ENCODE assay signal across 31 cellular contexts in genomic region chr12:27511723-27512045, GRCh38. TPM values are rescaled to one million over a fixed set of nuclear protein-coding genes. Genes with fewer than 3 reads are reported as not detected.
DNase-seq lines count a peak whose midpoint lies in the region; TF ChIP-seq lines count a peak whose summit lies in the region.
"Had no signal": no experiment of that assay in that cellular context is flagged by ENCODE, and none has a peak within 500 bp of the region (broad histone marks: within the 10 kb centered on the region; RNA-seq: fewer than 3 reads in every experiment).

No MANE protein-coding gene starts in this region.

- H3K4me3 ChIP-seq in GM23248 (no peak overlapping the region), mesenchymal stem cell (ENCODE audit: insufficient read depth in 1 of 2, low read depth in 1 of 2, low read length in 2 of 2) (no peak overlapping the region), sigmoid colon (no peak overlapping the region), prostate gland (no peak overlapping the region)
- H3K4me3 ChIP-seq: Peyer's patch, SJSA1, skin epidermis, transverse colon had no signal

- H2BK12ac ChIP-seq in mesenchymal stem cell (ENCODE audit: low read length in 2 of 2) = no peak overlapping the region

- peaks cover 2% of the 10 kb centered on the region for H3K9me3 Mint-ChIP-seq in chondrocyte (ENCODE audit: low read depth)
- H3K9me3 Mint-ChIP-seq: activated naive CD4-positive, alpha-beta T cell treated with anti-CD3 and anti-CD28 coated beads for 36 hours; endodermal cell; natural killer cell treated with Interleukin-12 subunit alpha and Interleukin-12 subunit beta and Interleukin-15 and Interleukin-18, amount 100 ng/mL, for 72 hours; stimulated activated effector memory CD8-positive, alpha-beta T cell treated with anti-CD3 and anti-CD28 coated beads, Interleukin-12 subunit alpha, Interleukin-12 subunit beta, amount 100 ng/mL, for 72 hours had no signal

- H3K36me3 ChIP-seq in GM23248 (ENCODE audit: low read depth) (no peaks in the 10 kb centered on the region), mesenchymal stem cell (ENCODE audit: control insufficient read depth in 1 of 2, insufficient read depth in 2 of 2, low read depth in 1 of 2, low read length in 2 of 2) (no peaks in the 10 kb centered on the region), sigmoid colon (no peaks in the 10 kb centered on the region), prostate gland (no peaks in the 10 kb centered on the region)
- H3K36me3 ChIP-seq: Peyer's patch, SJSA1, transverse colon had no signal

- DNase-seq in GM23248 = no peak
- DNase-seq in chondrocyte (ENCODE audit: low spot score) = no peak
- DNase-seq in mesenchymal stem cell = no peak
- no peak for DNase-seq in sigmoid colon
- DNase-seq in GM10248 (ENCODE audit: extremely low spot score) = no peak
- DNase-seq in SW 1271 (lab: John Stamatoyannopoulos, UW) = no peak
- DNase-seq in prostate gland (ENCODE audit: low spot score) = no peak
- DNase-seq in T1000 (lab: John Stamatoyannopoulos, UW) = no peak
- DNase-seq: ACHN; activated CD4-positive, alpha-beta T cell treated with anti-CD3 and anti-CD28 coated beads for 4 hours; activated naive CD4-positive, alpha-beta T cell treated with anti-CD3 and anti-CD28 coated beads for 36 hours; activated T-cell treated with anti-CD3 and anti-CD28 coated beads, Interleukin-2, amount 50 U/mL, for 48 hours; Calu3; cortex of kidney; EL; endodermal cell; KBM-7; mesendoderm; NCI-H1436 treated with DMSO at 0.1 percent for 48 hours; NCI-H2171; NCI-H524; Peyer's patch; posterior cingulate gyrus; stimulated activated CD4-positive, alpha-beta T cell treated with anti-CD3 and anti-CD28 coated beads, Interleukin-2, amount 100 ng/mL, for 24 hours; T-helper 17 cell; transverse colon had no signal

- H3K4me1 ChIP-seq in GM23248 (ENCODE audit: insufficient read depth) (peaks cover 8% of the 10 kb centered on the region), mesenchymal stem cell (ENCODE audit: control insufficient read depth, insufficient read depth, low read depth, low read length) (no peaks in the 10 kb centered on the region), sigmoid colon (peaks cover 0 to 13% (median 8%) of the 10 kb centered on the region in 4 donors), prostate gland (replicated peaks) (no peaks in the 10 kb centered on the region)
- H3K4me1 ChIP-seq: Peyer's patch, transverse colon had no signal

- no peak for TF ChIP-seq EP300 in sigmoid colon (IDR thresholded peaks at IDR 0.05)

- H2BK15ac ChIP-seq in mesenchymal stem cell (ENCODE audit: low read depth, poor library complexity, severe bottlenecking) = no peak overlapping the region

- no peak overlapping the region for H2BK120ac ChIP-seq in mesenchymal stem cell (ENCODE audit: low read depth, low read length)

- H2AK5ac ChIP-seq in mesenchymal stem cell (ENCODE audit: low read length, severe bottlenecking) = no peak overlapping the region

- no peak overlapping the region for H4K8ac ChIP-seq in mesenchymal stem cell (ENCODE audit: low read length)

- 55 to 66% methylated on average over 3 of the region's 3 CpGs for WGBS in GM23248 (ENCODE audit: low coverage in 1 of 2, low lambda C conversion rate in 2 of 2, missing lambda C conversion rate in 2 of 2), 2 experiments
- 100% methylated on average over 2 of the region's 3 CpGs for WGBS in mesenchymal stem cell
- 91 to 96% methylated on average over 3 of the region's 3 CpGs for WGBS in sigmoid colon, 2 donors
- WGBS in prostate gland = 46% methylated on average over 3 of the region's 3 CpGs

- TF ChIP-seq CTCF in chondrocyte (IDR thresholded peaks at IDR 0.05) (no peak), sigmoid colon (IDR thresholded peaks at IDR 0.05) (no peak), GM10248 (IDR thresholded peaks at IDR 0.05; ENCODE audit: control extremely low read depth, extremely low read depth, low read depth, missing control alignments) (no peak), prostate gland (IDR thresholded peaks at IDR 0.05) (no peak)

- no peak overlapping the region for H3K14ac ChIP-seq in mesenchymal stem cell (ENCODE audit: low read length in 2 of 2)

- H3K79me2 ChIP-seq in GM23248 (ENCODE audit: insufficient read depth) = no peaks in the 10 kb centered on the region

- no peaks in the 10 kb centered on the region for H3K79me1 ChIP-seq in mesenchymal stem cell (replicated peaks; ENCODE audit: low read length, poor library complexity, severe bottlenecking)

- H3K4me2 ChIP-seq in GM23248 (ENCODE audit: unreplicated experiment) (no peak overlapping the region), mesenchymal stem cell (ENCODE audit: low read length, poor library complexity, severe bottlenecking) (no peak overlapping the region)

- CTCF ChIA-PET in GM10248 (lab: Yijun Ruan, JAX) = no interaction called here

- intact Hi-C loops in sigmoid colon (cut with DNase I) (no loop called here), prostate gland (cut with DNase I) (no loop called here)

- no peaks in the 10 kb centered on the region for H3K27me3 Mint-ChIP-seq in chondrocyte (ENCODE audit: low read depth)

- H4K20me1 ChIP-seq in GM23248 (ENCODE audit: insufficient read depth) = no peaks in the 10 kb centered on the region

- H4K91ac ChIP-seq in mesenchymal stem cell (ENCODE audit: low read length) = no peak overlapping the region

- H3K23ac ChIP-seq in mesenchymal stem cell (ENCODE audit: low read length in 2 of 2) = no peak overlapping the region

- H3K9ac ChIP-seq in GM23248 (no peak overlapping the region), mesenchymal stem cell (ENCODE audit: low read length) (peak overlapping the region; percentile 23)

- POLR2A ChIA-PET in GM10248 (lab: Yijun Ruan, JAX) = no interaction called here

- H3K9me2 ChIP-seq in GM23248 (ENCODE audit: insufficient read depth) = no peaks in the 10 kb centered on the region

- no peak overlapping the region for H3K18ac ChIP-seq in mesenchymal stem cell (ENCODE audit: low read depth in 1 of 2, low read length in 2 of 2)

- no peaks in the 10 kb centered on the region for H3K9me3 ChIP-seq in GM23248 (ENCODE audit: low read depth)
- no peaks in the 10 kb centered on the region for H3K9me3 ChIP-seq in mesenchymal stem cell (ENCODE audit: control insufficient read depth, low read length)
- no peaks in the 10 kb centered on the region for H3K9me3 ChIP-seq in sigmoid colon
- H3K9me3 ChIP-seq in prostate gland = no peaks in the 10 kb centered on the region
- H3K9me3 ChIP-seq: Peyer's patch, transverse colon had no signal

- H3F3A ChIP-seq in GM23248 (ENCODE audit: insufficient read depth) = peaks cover 8% of the 10 kb centered on the region; the same call in 1 of the 2 replicates

- H2BK5ac ChIP-seq in mesenchymal stem cell (ENCODE audit: low read depth, low read length, poor library complexity, severe bottlenecking) = no peak overlapping the region

- TF ChIP-seq POLR2A in sigmoid colon (IDR thresholded peaks at IDR 0.05) (no peak), prostate gland (IDR thresholded peaks at IDR 0.05) (no peak)

- no peak overlapping the region for H3K4me3 Mint-ChIP-seq in chondrocyte (ENCODE audit: unreplicated experiment)
- H3K4me3 Mint-ChIP-seq: activated naive CD4-positive, alpha-beta T cell treated with anti-CD3 and anti-CD28 coated beads for 36 hours; endodermal cell; natural killer cell treated with Interleukin-12 subunit alpha and Interleukin-12 subunit beta and Interleukin-15 and Interleukin-18, amount 100 ng/mL, for 72 hours; stimulated activated effector memory CD8-positive, alpha-beta T cell treated with anti-CD3 and anti-CD28 coated beads, Interleukin-12 subunit alpha, Interleukin-12 subunit beta, amount 100 ng/mL, for 72 hours; T-helper 17 cell had no signal

- H3K36me3 Mint-ChIP-seq in chondrocyte (ENCODE audit: low read depth) = no peaks in the 10 kb centered on the region
- H3K36me3 Mint-ChIP-seq: natural killer cell treated with Interleukin-12 subunit alpha and Interleukin-12 subunit beta and Interleukin-15 and Interleukin-18, amount 100 ng/mL, for 72 hours; stimulated activated effector memory CD8-positive, alpha-beta T cell treated with anti-CD3 and anti-CD28 coated beads, Interleukin-12 subunit alpha, Interleukin-12 subunit beta, amount 100 ng/mL, for 72 hours had no signal

- H3K27ac ChIP-seq in GM23248 = no peak overlapping the region
- H3K27ac ChIP-seq in mesenchymal stem cell (ENCODE audit: low read length, poor library complexity, severe bottlenecking) = no peak overlapping the region
- H3K27ac ChIP-seq in sigmoid colon = peak overlapping the region in 3 of 4 donors; percentile 4 to 60 (median 47)
- H3K27ac ChIP-seq in prostate gland = no peak overlapping the region
- H3K27ac ChIP-seq: C4-2B, Peyer's patch, SJSA1 had no signal

- peak overlapping the region; percentile 9 for H3K27ac Mint-ChIP-seq in chondrocyte (ENCODE audit: unreplicated experiment)
- H3K27ac Mint-ChIP-seq: activated naive CD4-positive, alpha-beta T cell treated with anti-CD3 and anti-CD28 coated beads for 36 hours; endodermal cell; natural killer cell treated with Interleukin-12 subunit alpha and Interleukin-12 subunit beta and Interleukin-15 and Interleukin-18, amount 100 ng/mL, for 72 hours; stimulated activated effector memory CD8-positive, alpha-beta T cell treated with anti-CD3 and anti-CD28 coated beads, Interleukin-12 subunit alpha, Interleukin-12 subunit beta, amount 100 ng/mL, for 72 hours; T-helper 17 cell had no signal

- H3K4ac ChIP-seq in mesenchymal stem cell (ENCODE audit: low read depth in 1 of 2, low read length in 2 of 2) = no peak overlapping the region

- H2AFZ ChIP-seq in GM23248 = peak overlapping the region; percentile 30; the same call in 1 of the 2 replicates
- H2AFZ ChIP-seq in mesenchymal stem cell (ENCODE audit: low read depth, low read length) = no peak overlapping the region

- in situ Hi-C loops in GM23248 (cut with MboI) = no loop called here

- H3K27me3 ChIP-seq in GM23248 (replicated peaks; ENCODE audit: insufficient read depth) = no peaks in the 10 kb centered on the region
- no peaks in the 10 kb centered on the region for H3K27me3 ChIP-seq in mesenchymal stem cell (ENCODE audit: control insufficient read depth in 1 of 2, insufficient read depth in 1 of 2, low read length in 2 of 2)
- H3K27me3 ChIP-seq in sigmoid colon = no peaks in the 10 kb centered on the region
- H3K27me3 ChIP-seq in prostate gland (replicated peaks; ENCODE audit: insufficient read depth) = no peaks in the 10 kb centered on the region
- H3K27me3 ChIP-seq: Peyer's patch, SJSA1, transverse colon had no signal

- H3K4me1 Mint-ChIP-seq in chondrocyte (ENCODE audit: low read depth) = peaks cover 10% of the 10 kb centered on the region
- H3K4me1 Mint-ChIP-seq: stimulated activated effector memory CD8-positive, alpha-beta T cell treated with anti-CD3 and anti-CD28 coated beads, Interleukin-12 subunit alpha, Interleukin-12 subunit beta, amount 100 ng/mL, for 72 hours; T-helper 17 cell had no signal

RNA-seq across cellular contexts. Expression of gene PPFIBP1, which starts 12.3 kb away (rescaled TPM):
- total RNA-seq in GM23248 (2014; rRNA removed; shearing (Covaris generic)) = 99.7 and 101 TPM in 2 replicates
- polyA plus RNA-seq in GM23248 (2016; fragmentation: Nextera tagmentation; extraction: Ambion mirVana) (80.2 and 86.0 TPM in 2 replicates), sigmoid colon (10 to 100 TPM in 2 of 3 donors, 1 to 10 TPM in 1; 5.5 to 18.6 (median 14.0) TPM)
- total RNA-seq in chondrocyte (83.6 to 87.6 TPM (median 85.0 TPM) in 3 replicates), sigmoid colon (100 to 1,000 TPM in 1 of 4 donors, 10 to 100 TPM in 3; 65.3 to 101 (median 75.9) TPM), prostate gland (100 to 1,000 TPM in 1 of 2 donors, 10 to 100 TPM in 1; 61.3 to 121 TPM)
- polyA plus RNA-seq in mesenchymal stem cell (2013, experiment 1 of 2) = 47.8 TPM
- 46.7 TPM for polyA plus RNA-seq in mesenchymal stem cell (2013, experiment 2 of 2)

Comparison
In these comparisons a context has a peak if more than half of its experiments do, and no peak if none do; other contexts are left out.
1. H3K27ac ChIP-seq: peak in sigmoid colon (3 of 4); none in GM23248 (single experiment), mesenchymal stem cell (single experiment) and prostate gland (0 of 2).